In the genomic region with DNA sequence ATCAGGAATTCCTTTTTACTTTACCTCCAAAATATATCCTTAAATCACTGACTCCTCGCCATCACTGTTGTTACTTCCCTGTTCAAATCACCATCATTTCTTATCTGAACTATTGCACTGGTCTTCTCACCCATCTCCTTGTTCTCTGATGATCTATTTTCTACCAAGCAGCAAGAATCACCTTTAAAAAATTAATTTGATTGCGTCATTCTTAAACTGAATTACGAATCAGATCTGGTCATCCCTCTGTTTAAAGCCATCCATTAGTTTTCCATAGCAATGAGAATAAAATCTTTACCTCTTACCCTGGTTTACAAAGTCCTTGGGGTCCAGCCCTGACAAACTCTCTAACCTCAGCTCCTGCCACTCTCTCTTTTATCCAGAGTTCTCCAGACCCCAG, we compare ENCODE assay signal across 27 cellular contexts. TPM values are rescaled to one million over a fixed set of nuclear protein-coding genes. Genes with fewer than 3 reads are reported as not detected.
"Had no signal": no experiment of that assay in that cellular context is flagged by ENCODE, and none has a peak within 500 bp of the region (broad histone marks: within the 10 kb centered on the region; RNA-seq: fewer than 3 reads in every experiment).

No MANE protein-coding gene starts in this region.

- FAIRE-seq: endometrium, islet of Langerhans, keratinocyte had no signal

- H3K27me3 ChIP-seq: colonic mucosa, esophagus squamous epithelium, gastrocnemius medialis, heart right ventricle, left lung had no signal

- H3K27ac ChIP-seq: colonic mucosa, epithelial cell of prostate, gastrocnemius medialis, heart right ventricle had no signal

- H3K36me3 ChIP-seq: colonic mucosa had no signal

- DNase-seq: colonic mucosa; cortex of kidney; effector CD8-positive, alpha-beta T cell; effector memory CD8-positive, alpha-beta T cell; endodermal cell; erythroblast; esophagus squamous epithelium; foreskin fibroblast; foreskin melanocyte; gastrocnemius medialis; glutamatergic neuron; head of caudate nucleus; heart right ventricle; hippocampal formation; left cardiac atrium; left lung; left ventricle myocardium superior; lower lobe of right lung; mesenchymal stem cell; mucosa of descending colon; naive B cell had no signal

- H3K4me1 ChIP-seq: colonic mucosa had no signal

- H3K4me3 ChIP-seq: colonic mucosa, esophagus squamous epithelium, gastrocnemius medialis, heart right ventricle, left lung, lower lobe of right lung, mucosa of descending colon had no signal

- ATAC-seq: effector memory CD8-positive, alpha-beta T cell; esophagus mucosa; gastrocnemius medialis; heart right ventricle; left cardiac atrium; left lung; left ventricle myocardium superior; lower lobe of right lung; mucosa of descending colon had no signal

- H3K9me3 ChIP-seq: colonic mucosa, esophagus squamous epithelium, gastrocnemius medialis, heart right ventricle, left lung, lower lobe of right lung, mucosa of descending colon had no signal

RNA-seq across cellular contexts. Expression of a gene that starts 42.8 kb away (rescaled TPM):
- total RNA-seq: kidney epithelial cell had no signal
